Comparison of ENCODE assay signal across 11 cellular contexts in genomic region chr9:6779417-6780241, GRCh38. TPM values are rescaled to one million over a fixed set of nuclear protein-coding genes. Genes with fewer than 3 reads are reported as not detected.
DNase-seq lines count a peak whose midpoint lies in the region; ATAC-seq, FAIRE-seq and TF ChIP-seq lines count a peak whose summit lies in the region.
"Had no signal": no experiment of that assay in that cellular context is flagged by ENCODE, and none has a peak within 500 bp of the region (broad histone marks: within the 10 kb centered on the region; RNA-seq: fewer than 3 reads in every experiment).

No MANE protein-coding gene starts in this region.

- peaks cover 3 to 75% of the 10 kb centered on the region in 2 experiments; a peak in 3 of 4 replicates for H3K79me2 ChIP-seq in H1 (ENCODE audit: control insufficient read depth in 1 of 2, insufficient read depth in 2 of 2, low read length in 2 of 2)

- no peak overlapping the region for H3K56ac ChIP-seq in H1 (replicated peaks; ENCODE audit: insufficient read length, low read depth, low read length)

- peaks cover 2 to 30% (median 18%) of the 10 kb centered on the region in 4 experiments; a peak in 5 of 7 replicates for H3K4me1 ChIP-seq in H1 (replicated peaks in 1 of 4; ENCODE audit: control insufficient read depth in 3 of 4, insufficient read depth in 4 of 4, low read length in 3 of 4)
- peaks cover 23 to 58% of the 10 kb centered on the region in 2 donors for H3K4me1 ChIP-seq in naive thymus-derived CD4-positive, alpha-beta T cell (ENCODE audit: control insufficient read depth in 2 of 2, insufficient read depth in 2 of 2, low read length in 2 of 2)

- no peak overlapping the region for H3K18ac ChIP-seq in H1 (ENCODE audit: extremely low read depth, low read length)

- no peak for FAIRE-seq in H1 (lab: Jason Lieb, UNC)

- no peak overlapping the region for H3K9ac ChIP-seq in H1 (replicated peaks in 1 of 4; ENCODE audit: extremely low read depth in 1 of 4, low read depth in 3 of 4, low read length in 3 of 4)

- DNase-seq in NCI-H146 treated with DMSO at 0.1 percent for 48 hours (lab: John Stamatoyannopoulos, UW; ENCODE audit: unreplicated experiment) (peak; percentile 99), H1 (ENCODE audit: low read depth in 1 of 2, low spot score in 2 of 2) (no peak), omental fat pad (ENCODE audit: low spot score) (no peak)
- DNase-seq in naive thymus-derived CD4-positive, alpha-beta T cell: no peak
- no peak for DNase-seq in effector memory CD8-positive, alpha-beta T cell
- DNase-seq in stimulated activated naive CD4-positive, alpha-beta T cell (lab: John Stamatoyannopoulos, UW): no peak
- no peak for DNase-seq in activated CD4-positive, alpha-beta T cell treated with anti-CD3 and anti-CD28 coated beads for 36 hours
- DNase-seq: cerebellar nuclear complex, immature natural killer cell, MV-4-11 had no signal

- H3K23me2 ChIP-seq in H1 (ENCODE audit: low read depth, low read length): no peaks in the 10 kb centered on the region

- H2BK15ac ChIP-seq in H1 (ENCODE audit: low read length): no peak overlapping the region

- TF ChIP-seq EP300 in H1 (IDR thresholded peaks at IDR 0.05; ENCODE audit: borderline replicate concordance in 1 of 2, low read depth in 2 of 2, low read length in 2 of 2): no peak

- no peaks in the 10 kb centered on the region for H3K27me3 Mint-ChIP-seq in naive thymus-derived CD4-positive, alpha-beta T cell
- H3K27me3 Mint-ChIP-seq in effector memory CD8-positive, alpha-beta T cell: no peaks in the 10 kb centered on the region
- H3K27me3 Mint-ChIP-seq in activated CD4-positive, alpha-beta T cell treated with anti-CD3 and anti-CD28 coated beads for 36 hours: no peaks in the 10 kb centered on the region

- WGBS in H1 (ENCODE audit: extremely low coverage in 1 of 2, insufficient coverage in 1 of 2, insufficient read length in 1 of 2, insufficient replicate concordance in 2 of 2, low coverage in 1 of 2, low lambda C conversion rate in 2 of 2, missing lambda C conversion rate in 1 of 2), 2 experiments: 92% methylated on average over 3 of the region's 3 CpGs; no CpG with 5 or more reads in 1 of the 2 experiments

- POLR2A ChIA-PET in H1 (lab: Charles Lee; ENCODE audit: partially characterized antibody): interaction anchor here (1.7 kb wide), 1 partner anchor 22 kb away, joined by 3 read pairs; the partner anchor contains the start of gene KDM4C
- POLR2A ChIA-PET in naive thymus-derived CD4-positive, alpha-beta T cell (lab: Charles Lee): interaction anchor here (0.8 to 2.2 kb wide), 2 partner anchors 22 to 1122 kb away, joined by 3 to 14 read pairs; partner anchors contain the start of gene KDM4C
- POLR2A ChIA-PET in activated CD4-positive, alpha-beta T cell treated with anti-CD3 and anti-CD28 coated beads for 36 hours (lab: Charles Lee): no interaction called here

- H3K4me3 ChIP-seq in H1 (ENCODE audit: extremely low read depth in 1 of 4, insufficient read depth in 2 of 4, low read depth in 3 of 4, low read length in 4 of 4): no peak overlapping the region
- no peak overlapping the region for H3K4me3 ChIP-seq in naive thymus-derived CD4-positive, alpha-beta T cell (ENCODE audit: low read length)

- ATAC-seq in GM18498 (IDR thresholded peaks at IDR 0.05; ENCODE audit: unreplicated experiment) (peak; percentile 49), omental fat pad (ENCODE audit: low FRiP score) (no peak)
- ATAC-seq in naive thymus-derived CD4-positive, alpha-beta T cell: no peak
- no peak for ATAC-seq in effector memory CD8-positive, alpha-beta T cell (replicated peaks)
- no peak for ATAC-seq in activated CD4-positive, alpha-beta T cell treated with anti-CD3 and anti-CD28 coated beads for 36 hours

- peaks cover 0 to 2% (median 0%) of the 10 kb centered on the region in 11 donors for H3K9me3 Mint-ChIP-seq in naive thymus-derived CD4-positive, alpha-beta T cell
- no peaks in the 10 kb centered on the region for H3K9me3 Mint-ChIP-seq in effector memory CD8-positive, alpha-beta T cell
- no peaks in the 10 kb centered on the region for H3K9me3 Mint-ChIP-seq in activated CD4-positive, alpha-beta T cell treated with anti-CD3 and anti-CD28 coated beads for 36 hours (ENCODE audit: low read depth)
- H3K9me3 Mint-ChIP-seq: immature natural killer cell had no signal

- no peak for TF ChIP-seq RAD21 in H1 (IDR thresholded peaks at IDR 0.05 in 1 of 2, conservative IDR thresholded peaks at IDR 0.05 in 1 of 2; ENCODE audit: low read depth in 2 of 2, low read length in 2 of 2)

- H3K4ac ChIP-seq in H1 (replicated peaks; ENCODE audit: insufficient read length, low read depth, low read length): no peak overlapping the region

- H3K23ac ChIP-seq in H1 (ENCODE audit: insufficient read length): no peak overlapping the region

- intact Hi-C loops in naive thymus-derived CD4-positive, alpha-beta T cell (cut with micrococcal nuclease): no loop called here
- intact Hi-C loops in activated CD4-positive, alpha-beta T cell treated with anti-CD3 and anti-CD28 coated beads for 36 hours (cut with DNase I, micrococcal nuclease): no loop called here

- TF ChIP-seq POLR2A in H1 (IDR thresholded peaks at IDR 0.05; ENCODE audit: control extremely low read depth in 1 of 2, low read depth in 2 of 2, low read length in 2 of 2): no peak

- H4K20me1 ChIP-seq in H1 (replicated peaks in 1 of 2; ENCODE audit: control insufficient read depth in 1 of 2, insufficient read depth in 2 of 2, low read length in 2 of 2): no peaks in the 10 kb centered on the region

- CTCF ChIA-PET in H1 (lab: Charles Lee; ENCODE audit: partially characterized antibody): interaction anchor here (1.1 to 1.3 kb wide), 2 partner anchors 48 to 49 kb away, joined by 3 to 7 read pairs; no protein-coding TSS in a partner anchor
- CTCF ChIA-PET in naive thymus-derived CD4-positive, alpha-beta T cell (lab: Charles Lee): interaction anchor here (0.8 kb wide), 1 partner anchor 16 kb away, joined by 3 read pairs; no protein-coding TSS in a partner anchor
- CTCF ChIA-PET in activated CD4-positive, alpha-beta T cell treated with anti-CD3 and anti-CD28 coated beads for 36 hours (lab: Charles Lee): interaction anchor here (1.0 kb wide), 1 partner anchor 16 kb away, joined by 5 read pairs; no protein-coding TSS in a partner anchor

- TF ChIP-seq CTCF in H1 (IDR thresholded peaks at IDR 0.05; ENCODE audit: control extremely low read depth in 1 of 3, insufficient read depth in 1 of 3, low read depth in 1 of 3, low read length in 3 of 3) (no peak), omental fat pad (IDR thresholded peaks at IDR 0.05) (no peak)

- no peaks in the 10 kb centered on the region for H3K27me3 ChIP-seq in H1 (replicated peaks in 1 of 4; ENCODE audit: control insufficient read depth in 3 of 4, extremely low read depth in 1 of 4, insufficient read depth in 3 of 4, low read length in 3 of 4)
- no peaks in the 10 kb centered on the region for H3K27me3 ChIP-seq in naive thymus-derived CD4-positive, alpha-beta T cell (ENCODE audit: control insufficient read depth in 2 of 2, insufficient read depth in 2 of 2, low read length in 2 of 2)

- H2BK12ac ChIP-seq in H1 (ENCODE audit: low read depth, low read length): peak overlapping the region; percentile 40; the same call in 1 of the 2 replicates

- H3K9me3 ChIP-seq in H1 (ENCODE audit: insufficient read depth in 2 of 2, low read depth in 1 of 2, low read length in 1 of 2): no peaks in the 10 kb centered on the region
- no peaks in the 10 kb centered on the region for H3K9me3 ChIP-seq in naive thymus-derived CD4-positive, alpha-beta T cell (ENCODE audit: control insufficient read depth in 2 of 3, low read length in 3 of 3)

- peak overlapping the region in 7 of 10 donors; percentile 17 to 65 (median 43) for H3K4me3 Mint-ChIP-seq in naive thymus-derived CD4-positive, alpha-beta T cell
- H3K4me3 Mint-ChIP-seq in effector memory CD8-positive, alpha-beta T cell: no peak overlapping the region
- H3K4me3 Mint-ChIP-seq in activated CD4-positive, alpha-beta T cell treated with anti-CD3 and anti-CD28 coated beads for 36 hours: no peak overlapping the region

- H4K8ac ChIP-seq in H1 (ENCODE audit: extremely low read depth, insufficient read depth, low read length): no peak overlapping the region

- H3K36me3 ChIP-seq in H1 (ENCODE audit: control insufficient read depth in 2 of 4, insufficient read depth in 4 of 4, low read length in 3 of 4): no peaks in the 10 kb centered on the region
- no peaks in the 10 kb centered on the region for H3K36me3 ChIP-seq in naive thymus-derived CD4-positive, alpha-beta T cell (ENCODE audit: control insufficient read depth in 2 of 3, insufficient read depth in 3 of 3, low read length in 3 of 3)

- peak overlapping the region; percentile 50 for H2BK120ac ChIP-seq in H1 (replicated peaks; ENCODE audit: low read depth, low read length)

- no peak overlapping the region for H4K91ac ChIP-seq in H1 (replicated peaks; ENCODE audit: insufficient read length, low read length)

- H2BK5ac ChIP-seq in H1 (ENCODE audit: low read depth, low read length): peak overlapping the region; percentile 86; the same call in 1 of the 2 replicates

- no peak overlapping the region for H4K5ac ChIP-seq in H1 (ENCODE audit: insufficient read length, low read depth, low read length)

- H2BK20ac ChIP-seq in H1 (ENCODE audit: low read length): peak overlapping the region; percentile 62

- peaks cover 37 to 99% (median 75%) of the 10 kb centered on the region in 7 donors for H3K4me1 Mint-ChIP-seq in naive thymus-derived CD4-positive, alpha-beta T cell
- peaks cover 54 to 57% of the 10 kb centered on the region in 2 donors for H3K4me1 Mint-ChIP-seq in effector memory CD8-positive, alpha-beta T cell (ENCODE audit: low read depth in 2 of 2)
- H3K4me1 Mint-ChIP-seq in activated CD4-positive, alpha-beta T cell treated with anti-CD3 and anti-CD28 coated beads for 36 hours: peaks cover 72% of the 10 kb centered on the region

- no peak overlapping the region for H3K14ac ChIP-seq in H1 (ENCODE audit: insufficient read length)

- H3K27ac ChIP-seq in H1 (ENCODE audit: low read depth, low read length): no peak overlapping the region
- no peak overlapping the region for H3K27ac ChIP-seq in naive thymus-derived CD4-positive, alpha-beta T cell (ENCODE audit: low read depth, low read length)

- peak overlapping the region in 3 of 9 donors; percentile 53 to 87 (median 61) for H3K27ac Mint-ChIP-seq in naive thymus-derived CD4-positive, alpha-beta T cell
- no peak overlapping the region for H3K27ac Mint-ChIP-seq in effector memory CD8-positive, alpha-beta T cell
- H3K27ac Mint-ChIP-seq in activated CD4-positive, alpha-beta T cell treated with anti-CD3 and anti-CD28 coated beads for 36 hours: no peak overlapping the region

- peaks cover 0 to 19% (median 11%) of the 10 kb centered on the region in 5 donors for H3K36me3 Mint-ChIP-seq in naive thymus-derived CD4-positive, alpha-beta T cell
- peaks cover 14% of the 10 kb centered on the region for H3K36me3 Mint-ChIP-seq in effector memory CD8-positive, alpha-beta T cell (ENCODE audit: insufficient read depth)
- peaks cover 2% of the 10 kb centered on the region for H3K36me3 Mint-ChIP-seq in activated CD4-positive, alpha-beta T cell treated with anti-CD3 and anti-CD28 coated beads for 36 hours (ENCODE audit: low read depth)
- H3K36me3 Mint-ChIP-seq: immature natural killer cell had no signal

- no peak overlapping the region for H3K4me2 ChIP-seq in H1 (ENCODE audit: insufficient read depth in 1 of 2, low read depth in 2 of 2, low read length in 2 of 2)

- H3K79me1 ChIP-seq in H1 (ENCODE audit: low read depth, low read length): peaks cover 6% of the 10 kb centered on the region; the same call in 1 of the 2 replicates

- no peak overlapping the region for H2AFZ ChIP-seq in H1 (ENCODE audit: low read length)

- H2AK5ac ChIP-seq in H1 (ENCODE audit: low read depth, low read length): peak overlapping the region; percentile 89; the same call in 1 of the 2 replicates

RNA-seq across cellular contexts. Expression of gene KDM4C, which starts 21.9 kb away (rescaled TPM):
- 25.0 and 26.1 TPM in 2 replicates for total RNA-seq in H1 (2021; fragmentation: NEBNext Ultra II Directional; extraction: Animal tissue kit (Norgen Biotek cat#: 25700))
- 13.0 and 13.2 TPM in 2 replicates for polyA plus RNA-seq in H1 (2011; rRNA removed)
- polyA plus RNA-seq in H1 (2011; cell fraction: cytosol; rRNA removed): 19.2 TPM
- polyA plus RNA-seq in H1 (2011; cell fraction: nucleus; rRNA removed): 30.3 TPM
- polyA plus RNA-seq in H1 (2012, experiment 1 of 2): 17.0 to 20.3 TPM (median 19.7 TPM) in 4 replicates
- 1.2 TPM for polyA plus RNA-seq in H1 (2012, experiment 2 of 2)
- polyA plus RNA-seq in H1 (2013, experiment 1 of 2): 11.8 TPM
- 9.9 TPM for polyA plus RNA-seq in H1 (2013, experiment 2 of 2)
- 85.8 and 95.2 TPM in 2 replicates for polyA minus RNA-seq in H1 (2011; rRNA and poly(A)+ RNA removed)
- polyA minus RNA-seq in H1 (2011; cell fraction: cytosol; rRNA and poly(A)+ RNA removed): 24.4 TPM
- polyA minus RNA-seq in H1 (2011; cell fraction: nucleus; rRNA and poly(A)+ RNA removed): 198 TPM
- 100 to 1,000 TPM in 1 of 5 experiments, 10 to 100 TPM in 4; 68.6 to 100 (median 93.3) TPM for total RNA-seq in naive thymus-derived CD4-positive, alpha-beta T cell
- 10 to 100 TPM; 38.5 to 39.5 TPM for polyA plus RNA-seq in naive thymus-derived CD4-positive, alpha-beta T cell
- total RNA-seq in activated CD4-positive, alpha-beta T cell treated with anti-CD3 and anti-CD28 coated beads for 36 hours: 10 to 100 TPM; 31.7 to 33.1 TPM
- 10 to 100 TPM; 24.9 to 37.0 (median 32.0) TPM for total RNA-seq in omental fat pad

Comparison
In these comparisons a context has a peak if more than half of its experiments do, and no peak if none do; other contexts are left out.
1. H3K4me3 Mint-ChIP-seq: peak in naive thymus-derived CD4-positive, alpha-beta T cell (7 of 10); none in effector memory CD8-positive, alpha-beta T cell (0 of 2) and activated CD4-positive, alpha-beta T cell treated with anti-CD3 and anti-CD28 coated beads for 36 hours (single experiment).